In the genomic region with DNA sequence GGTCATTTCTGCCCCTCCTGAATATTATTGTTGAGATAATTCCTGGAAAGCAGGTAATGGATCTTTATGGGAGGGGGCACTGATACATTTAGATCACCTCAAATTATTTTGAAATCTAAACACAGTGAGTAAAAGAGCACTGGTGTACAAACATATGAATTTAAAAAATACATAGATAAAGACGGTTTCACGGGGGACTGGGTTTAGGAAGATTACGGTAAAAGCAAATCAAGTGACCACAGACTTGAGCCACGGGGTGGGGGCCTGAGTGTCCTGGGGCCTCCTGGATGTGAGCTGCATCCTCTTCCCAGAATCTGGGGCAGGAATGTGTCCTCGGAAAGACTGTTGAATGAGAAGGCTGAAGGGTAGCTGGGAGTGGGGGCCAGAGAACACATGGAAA, we compare ENCODE assay signal across 22 cellular contexts.
A peak's percentile ranks its signal among the peaks of the same experiment; 100 is the strongest.
DNase-seq lines count a peak whose midpoint lies in the region; ATAC-seq, FAIRE-seq and TF ChIP-seq lines count a peak whose summit lies in the region.
"Had no signal": no experiment of that assay in that cellular context is flagged by ENCODE, and none has a peak within 500 bp of the region (broad histone marks: within the 10 kb centered on the region; RNA-seq: fewer than 3 reads in every experiment).

No MANE protein-coding gene starts in this region.

- H3K27me3 ChIP-seq in IMR-90 (ENCODE audit: control insufficient read depth, insufficient read depth, low read length) (no peaks in the 10 kb centered on the region), K562 (ENCODE audit: control insufficient read depth in 2 of 2, insufficient read depth in 2 of 2, low read length in 2 of 2) (peaks cover 0 to 16% of the 10 kb centered on the region in 2 experiments; a peak in 2 of 5 replicates), transverse colon (no peaks in the 10 kb centered on the region)
- H3K27me3 ChIP-seq: BE2C, SJSA1 had no signal

- H3K4me3 ChIP-seq in IMR-90 (ENCODE audit: insufficient read depth, low read depth, low read length) (no peak overlapping the region), K562 (no peak overlapping the region), transverse colon (no peak overlapping the region)
- H3K4me3 ChIP-seq: SJSA1 had no signal

- H3K4ac ChIP-seq in IMR-90 (ENCODE audit: low read depth, low read length) = no peak overlapping the region

- no peak for TF ChIP-seq CTCF in IMR-90 (conservative IDR thresholded peaks at IDR 0.05; ENCODE audit: low read depth, low read length)
- no peak for TF ChIP-seq CTCF in K562 (IDR thresholded peaks at IDR 0.05 in 2 of 3, conservative IDR thresholded peaks at IDR 0.05 in 1 of 3; ENCODE audit: insufficient read depth in 2 of 3, low read depth in 1 of 3, low read length in 3 of 3)
- no peak for TF ChIP-seq CTCF in neural crest cell (conservative IDR thresholded peaks at IDR 0.05)
- TF ChIP-seq CTCF in type B pancreatic cell (conservative IDR thresholded peaks at IDR 0.05) = no peak
- no peak for TF ChIP-seq CTCF in transverse colon (IDR thresholded peaks at IDR 0.05)

- H3K4me1 Mint-ChIP-seq in neural crest cell = peaks cover 8% of the 10 kb centered on the region
- peaks cover 12% of the 10 kb centered on the region for H3K4me1 Mint-ChIP-seq in type B pancreatic cell (ENCODE audit: unreplicated experiment)
- H3K4me1 Mint-ChIP-seq in activated T-helper 17 cell treated with anti-CD3 and anti-CD28 coated beads, Interleukin-2, amount 50 U/mL, for 72 hours = no peaks in the 10 kb centered on the region

- H2AFZ ChIP-seq in IMR-90 (replicated peaks; ENCODE audit: low read length, poor library complexity) (no peak overlapping the region), K562 (ENCODE audit: low read depth, low read length) (no peak overlapping the region)

- H3K36me3 Mint-ChIP-seq in neural crest cell (ENCODE audit: low read depth) (peaks cover 6% of the 10 kb centered on the region), type B pancreatic cell (no peaks in the 10 kb centered on the region)
- no peaks in the 10 kb centered on the region for H3K36me3 Mint-ChIP-seq in activated T-helper 17 cell treated with anti-CD3 and anti-CD28 coated beads, Interleukin-2, amount 50 U/mL, for 72 hours (ENCODE audit: low read depth)

- TF ChIP-seq POLR2A in IMR-90 (IDR thresholded peaks at IDR 0.05; ENCODE audit: low read depth, low read length) = no peak
- TF ChIP-seq POLR2A in K562 (conservative IDR thresholded peaks at IDR 0.05) = no peak
- no peak for TF ChIP-seq POLR2A in transverse colon (IDR thresholded peaks at IDR 0.05)

- H2BK20ac ChIP-seq in IMR-90 (ENCODE audit: low read depth, low read length) = no peak overlapping the region

- BruUV-seq in IMR-90 (replicated peaks; lab: Mats Ljungman, UMichigan) (no TSS peak), K562 (replicated peaks; lab: Mats Ljungman, UMichigan) (no TSS peak)

- H2BK5ac ChIP-seq in IMR-90 (ENCODE audit: low read depth, low read length, poor library complexity, severe bottlenecking) = no peak overlapping the region

- peaks cover 9% of the 10 kb centered on the region for H3K9me3 Mint-ChIP-seq in neural crest cell
- H3K9me3 Mint-ChIP-seq in type B pancreatic cell = peaks cover 5% of the 10 kb centered on the region
- H3K9me3 Mint-ChIP-seq in activated T-helper 17 cell treated with anti-CD3 and anti-CD28 coated beads, Interleukin-2, amount 50 U/mL, for 72 hours = peaks cover 10% of the 10 kb centered on the region

- no peak overlapping the region for H3K27ac ChIP-seq in IMR-90 (ENCODE audit: insufficient read depth, low read length)
- H3K27ac ChIP-seq in K562 (ENCODE audit: extremely low read depth, low read depth, low read length) = no peak overlapping the region
- H3K27ac ChIP-seq in transverse colon = no peak overlapping the region
- H3K27ac ChIP-seq: SJSA1 had no signal

- no peak overlapping the region for H3K23ac ChIP-seq in IMR-90 (ENCODE audit: low read depth, low read length)

- H3K36me3 ChIP-seq in IMR-90 (ENCODE audit: control insufficient read depth, insufficient read depth, low read length) (no peaks in the 10 kb centered on the region), K562 (ENCODE audit: control insufficient read depth, insufficient read depth, low read length) (no peaks in the 10 kb centered on the region), transverse colon (no peaks in the 10 kb centered on the region)
- H3K36me3 ChIP-seq: BE2C, SJSA1 had no signal

- in situ Hi-C loops in IMR-90 (cut with MboI; ENCODE audit: low sequenced_read_pairs) = no loop called here
- in situ Hi-C loops in K562 (cut with MboI) = no loop called here
- in situ Hi-C loops in transverse colon (cut with MboI; ENCODE audit: low pct_ligation_motif_present in 1 of 4, low pct_unique_long_range_greater_than_20kb in 1 of 4, low sequenced_read_pairs in 3 of 4) = no loop called here

- no peak overlapping the region for H2AK9ac ChIP-seq in IMR-90 (replicated peaks; ENCODE audit: low read depth, low read length, poor library complexity)

- POLR2A ChIA-PET in IMR-90 (lab: Charles Lee; ENCODE audit: unreplicated experiment) (no interaction called here), K562 (lab: Yijun Ruan, JAX) (interaction anchor here (1.8 kb wide), 1 partner anchor 13 kb away, joined by 4 read pairs; no protein-coding TSS in a partner anchor)

- dilution Hi-C loops in IMR-90 (cut with HindIII; ENCODE audit: low sequenced_read_pairs, unreplicated experiment) = no loop called here

- CTCF ChIA-PET in IMR-90 (lab: Yijun Ruan, JAX) = no interaction called here
- CTCF ChIA-PET in K562 (lab: Yijun Ruan, JAX; ENCODE audit: low intra/inter-chr PET ratio) = no interaction called here

- H4K5ac ChIP-seq in IMR-90 (ENCODE audit: low read depth, low read length) = no peak overlapping the region

- WGBS in IMR-90 (ENCODE audit: extremely low coverage in 2 of 2, insufficient read length in 1 of 2), 2 experiments = 80% methylated on average over 1 of the region's 5 CpGs; no CpG with 5 or more reads in 1 of the 2 experiments
- WGBS in K562 (ENCODE audit: insufficient coverage, low coverage, missing lambda C conversion rate) = 13% methylated on average over 5 of the region's 5 CpGs
- WGBS in transverse colon (ENCODE audit: low coverage in 1 of 2), 2 donors = 80 to 85% methylated on average over 5 of the region's 5 CpGs

- DNase-seq in IMR-90 (no peak), K562 (ENCODE audit: extremely low read depth in 1 of 4, low spot score in 3 of 4) (no peak), neural crest cell (ENCODE audit: low read depth, low spot score) (no peak), type B pancreatic cell (ENCODE audit: extremely low spot score, unreplicated experiment) (no peak), transverse colon (no peak)
- DNase-seq: BE2C, DMS79, Karpas-422, MV-4-11, NCI-H1105 treated with DMSO at 0.1 percent for 48 hours, NCI-H1694, NCI-H2081, NCI-H2171, NCI-H524 treated with DMSO at 0.1 percent for 48 hours, NCI-H82 had no signal

- FAIRE-seq in K562 (lab: Jason Lieb, UNC) = no peak
- FAIRE-seq: GM19239, H54, RCC 7860 had no signal

- H3K14ac ChIP-seq in IMR-90 (replicated peaks; ENCODE audit: low read depth, low read length) = no peak overlapping the region

- H3K18ac ChIP-seq in IMR-90 (ENCODE audit: low read depth, low read length) = no peak overlapping the region

- H4K8ac ChIP-seq in IMR-90 (ENCODE audit: low read depth in 2 of 2, low read length in 2 of 2) = no peak overlapping the region

- H4K91ac ChIP-seq in IMR-90 (ENCODE audit: insufficient read depth, low read depth, low read length) = no peak overlapping the region

- no peaks in the 10 kb centered on the region for H3K79me2 ChIP-seq in K562 (ENCODE audit: control insufficient read depth, insufficient read depth, low read length)

- TF ChIP-seq RAD21 in IMR-90 (IDR thresholded peaks at IDR 0.05; ENCODE audit: low read length) (no peak), K562 (CRISPR knock-in tag; conservative IDR thresholded peaks at IDR 0.05 in 1 of 2, IDR thresholded peaks at IDR 0.05 in 1 of 2) (no peak)

- H3K9ac ChIP-seq in IMR-90 (ENCODE audit: low read depth, low read length) (no peak overlapping the region), K562 (ENCODE audit: insufficient read depth in 1 of 2, low read depth in 2 of 2, low read length in 2 of 2) (no peak overlapping the region)

- H3K56ac ChIP-seq in IMR-90 (ENCODE audit: extremely low read depth, insufficient read depth, low read length) = no peak overlapping the region

- ATAC-seq in IMR-90 (ENCODE audit: low read depth) = no peak
- ATAC-seq in K562 = no peak
- no peak for ATAC-seq in activated T-helper 17 cell treated with anti-CD3 and anti-CD28 coated beads, Interleukin-2, amount 50 U/mL, for 72 hours (replicated peaks)
- ATAC-seq in HG02970 (IDR thresholded peaks at IDR 0.05; ENCODE audit: low FRiP score, unreplicated experiment) = no peak
- ATAC-seq: Right ventricle myocardium inferior had no signal

- H3K4me3 Mint-ChIP-seq in neural crest cell = no peak overlapping the region
- H3K4me3 Mint-ChIP-seq in type B pancreatic cell = peak overlapping the region; percentile 46
- H3K4me3 Mint-ChIP-seq in activated T-helper 17 cell treated with anti-CD3 and anti-CD28 coated beads, Interleukin-2, amount 50 U/mL, for 72 hours = no peak overlapping the region

- H3K4me2 ChIP-seq in IMR-90 (ENCODE audit: low read depth, low read length) (no peak overlapping the region), K562 (ENCODE audit: insufficient read depth, low read length) (no peak overlapping the region)

- H2BK15ac ChIP-seq in IMR-90 (ENCODE audit: low read depth, low read length) = no peak overlapping the region

- H4K20me1 ChIP-seq in IMR-90 (ENCODE audit: insufficient read depth, low read length) (no peaks in the 10 kb centered on the region), K562 (replicated peaks; ENCODE audit: control insufficient read depth, insufficient read depth, low read length) (no peaks in the 10 kb centered on the region)

- H3K27me3 Mint-ChIP-seq in neural crest cell (ENCODE audit: low read depth) (no peaks in the 10 kb centered on the region), type B pancreatic cell (no peaks in the 10 kb centered on the region)
- no peaks in the 10 kb centered on the region for H3K27me3 Mint-ChIP-seq in activated T-helper 17 cell treated with anti-CD3 and anti-CD28 coated beads, Interleukin-2, amount 50 U/mL, for 72 hours

- H3K9me3 ChIP-seq in IMR-90 (ENCODE audit: control insufficient read depth, insufficient read depth, low read length) (peaks cover 6% of the 10 kb centered on the region), K562 (replicated peaks; ENCODE audit: control insufficient read depth, insufficient read depth, low read depth, low read length) (no peaks in the 10 kb centered on the region), transverse colon (no peaks in the 10 kb centered on the region)
- H3K9me3 ChIP-seq: BE2C, SJSA1 had no signal

- H2BK120ac ChIP-seq in IMR-90 (ENCODE audit: low read depth, low read length) = no peak overlapping the region

- H3K4me1 ChIP-seq in IMR-90 (ENCODE audit: control insufficient read depth, insufficient read depth, low read length) (no peaks in the 10 kb centered on the region), K562 (replicated peaks in 1 of 2; ENCODE audit: control insufficient read depth in 2 of 2, insufficient read depth in 2 of 2, low read length in 2 of 2) (no peaks in the 10 kb centered on the region), transverse colon (peaks cover 0 to 4% (median 0%) of the 10 kb centered on the region in 4 donors)
- H3K4me1 ChIP-seq: BE2C, SJSA1 had no signal

- H3K79me1 ChIP-seq in IMR-90 (ENCODE audit: low read depth in 1 of 2, low read length in 2 of 2) = no peaks in the 10 kb centered on the region

- no peaks in the 10 kb centered on the region for H3K9me1 ChIP-seq in IMR-90 (ENCODE audit: insufficient read depth, low read length)
- no peaks in the 10 kb centered on the region for H3K9me1 ChIP-seq in K562 (ENCODE audit: control insufficient read depth, insufficient read depth, low read length)

- intact Hi-C loops in IMR-90 (cut with micrococcal nuclease) = no loop called here
- intact Hi-C loops in K562 (cut with micrococcal nuclease) = no loop called here
- intact Hi-C loops in transverse colon (cut with DNase I; ENCODE audit: low total_unique reads) = no loop called here

- 0 out of 2 replicates have a peak overlapping the region, but pooled peaks have one; percentile 30 for H2AK5ac ChIP-seq in IMR-90 (ENCODE audit: low read depth, low read length)

- H3K27ac Mint-ChIP-seq in neural crest cell (ENCODE audit: unreplicated experiment) (peak overlapping the region; percentile 89), type B pancreatic cell (no peak overlapping the region)
- no peak overlapping the region for H3K27ac Mint-ChIP-seq in activated T-helper 17 cell treated with anti-CD3 and anti-CD28 coated beads, Interleukin-2, amount 50 U/mL, for 72 hours

- TF ChIP-seq EP300 in K562 (IDR thresholded peaks at IDR 0.05; ENCODE audit: low read length) (no peak), transverse colon (IDR thresholded peaks at IDR 0.05; ENCODE audit: low read depth) (no peak)
